In the genomic region with DNA sequence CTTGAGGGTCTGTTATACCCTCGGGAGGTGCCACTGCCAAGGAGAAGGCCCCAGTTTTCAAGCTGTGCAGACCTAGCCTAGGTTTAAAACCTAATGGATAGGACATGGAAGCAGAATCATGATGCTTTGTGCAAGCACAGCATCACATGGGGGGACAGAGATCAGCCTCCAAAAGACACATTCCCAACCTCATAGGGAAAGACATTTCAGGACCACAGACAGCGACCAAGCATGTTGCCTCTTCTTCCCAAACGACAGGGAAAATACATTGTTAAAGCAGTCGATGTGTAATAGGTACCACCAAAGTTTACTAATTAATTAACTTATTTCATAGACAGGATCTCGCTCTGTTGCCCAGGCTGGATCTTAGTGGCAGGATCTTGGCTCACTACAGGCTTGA, we compare ENCODE assay signal across 18 cellular contexts.
DNase-seq lines count a peak whose midpoint lies in the region; ATAC-seq and TF ChIP-seq lines count a peak whose summit lies in the region.
"Had no signal": no experiment of that assay in that cellular context is flagged by ENCODE, and none has a peak within 500 bp of the region (broad histone marks: within the 10 kb centered on the region; RNA-seq: fewer than 3 reads in every experiment).

No MANE protein-coding gene starts in this region.

- no peaks in the 10 kb centered on the region for H3K9me2 ChIP-seq in GM23248 (ENCODE audit: insufficient read depth)

- H3K27ac ChIP-seq in GM23248 (no peak overlapping the region), substantia nigra (ENCODE audit: low read depth, low read length, poor library complexity, severe bottlenecking) (no peak overlapping the region)
- H3K27ac ChIP-seq: gastroesophageal sphincter had no signal

- in situ Hi-C loops in GM23248 (cut with MboI): no loop called here

- H3K4me3 ChIP-seq in GM23248: no peak overlapping the region
- H3K4me3 ChIP-seq: gastroesophageal sphincter had no signal

- H3K36me3 ChIP-seq in GM23248 (ENCODE audit: low read depth): no peaks in the 10 kb centered on the region
- H3K36me3 ChIP-seq: gastroesophageal sphincter had no signal

- H3K27ac Mint-ChIP-seq in chondrocyte (ENCODE audit: unreplicated experiment): no peak overlapping the region
- H3K27ac Mint-ChIP-seq in neural crest cell (ENCODE audit: unreplicated experiment): no peak overlapping the region
- H3K27ac Mint-ChIP-seq: activated CD4-positive, alpha-beta T cell treated with anti-CD3 and anti-CD28 coated beads, Interleukin-2, amount 10 ng/mL, durations not matched to agents 7 days and 5 days had no signal

- no peaks in the 10 kb centered on the region for H3K27me3 ChIP-seq in GM23248 (replicated peaks; ENCODE audit: insufficient read depth)

- H2AFZ ChIP-seq in GM23248: no peak overlapping the region

- DNase-seq in GM23248 (peak; percentile 0), LoVo (ENCODE audit: low spot score) (peak; percentile 24), chondrocyte (ENCODE audit: low spot score) (peak; percentile 22), neural crest cell (ENCODE audit: low read depth, low spot score) (peak; percentile 58), substantia nigra (lab: John Stamatoyannopoulos, UW) (no peak), NCI-H2227 treated with DMSO at 0.1 percent for 48 hours (lab: John Stamatoyannopoulos, UW) (no peak)
- no peak for DNase-seq in stimulated activated CD4-positive, alpha-beta T cell treated with anti-CD3 and anti-CD28 coated beads, Interleukin-4, amount 100 ng/mL, for 4 hours
- DNase-seq: activated CD4-positive, alpha-beta T cell treated with anti-CD3 and anti-CD28 coated beads, Interleukin-2, amount 10 ng/mL, durations not matched to agents 7 days and 5 days; activated T-cell treated with anti-CD3 and anti-CD28 coated beads, Interleukin-2, amount 50 U/mL, for 4 hours; DMS79; HCEC 1CT; NCI-H1930; NCI-H774; Right ventricle myocardium superior; stimulated activated naive CD8-positive, alpha-beta T cell treated with anti-CD3 and anti-CD28 coated beads, Interleukin-15, Interleukin-2, amounts not matched to agents 100 U/mL and 50 U/mL, for 24 hours; T1000 had no signal

- TF ChIP-seq CTCF in chondrocyte (IDR thresholded peaks at IDR 0.05) (no peak), neural crest cell (conservative IDR thresholded peaks at IDR 0.05) (no peak)

- H3K4me1 ChIP-seq in GM23248 (ENCODE audit: insufficient read depth): no peaks in the 10 kb centered on the region
- H3K4me1 ChIP-seq: gastroesophageal sphincter had no signal

- no peak for ATAC-seq in HG02885 (IDR thresholded peaks at IDR 0.05; ENCODE audit: poor library complexity, unreplicated experiment)
- ATAC-seq: activated T-cell treated with anti-CD3 and anti-CD28 coated beads, Interleukin-2, amount 50 U/mL, for 4 hours; gastroesophageal sphincter; stimulated activated naive CD8-positive, alpha-beta T cell treated with anti-CD3 and anti-CD28 coated beads, Interleukin-15, Interleukin-2, amounts not matched to agents 100 U/mL and 50 U/mL, for 24 hours had no signal

- H3K9me3 ChIP-seq in GM23248 (ENCODE audit: low read depth): no peaks in the 10 kb centered on the region
- H3K9me3 ChIP-seq: gastroesophageal sphincter had no signal

- H3K4me3 Mint-ChIP-seq in chondrocyte (ENCODE audit: unreplicated experiment) (no peak overlapping the region), neural crest cell (no peak overlapping the region)
- H3K4me3 Mint-ChIP-seq: activated CD4-positive, alpha-beta T cell treated with anti-CD3 and anti-CD28 coated beads, Interleukin-2, amount 10 ng/mL, durations not matched to agents 7 days and 5 days; activated T-cell treated with anti-CD3 and anti-CD28 coated beads, Interleukin-2, amount 50 U/mL, for 4 hours had no signal

- H3K36me3 Mint-ChIP-seq in chondrocyte (ENCODE audit: low read depth): peaks cover 2% of the 10 kb centered on the region
- no peaks in the 10 kb centered on the region for H3K36me3 Mint-ChIP-seq in neural crest cell (ENCODE audit: low read depth)

- H3K9me3 Mint-ChIP-seq in chondrocyte (ENCODE audit: low read depth): peaks cover 51% of the 10 kb centered on the region
- H3K9me3 Mint-ChIP-seq in neural crest cell: no peaks in the 10 kb centered on the region
- H3K9me3 Mint-ChIP-seq: activated T-cell treated with anti-CD3 and anti-CD28 coated beads, Interleukin-2, amount 50 U/mL, for 4 hours had no signal

- H3K4me1 Mint-ChIP-seq in chondrocyte (ENCODE audit: low read depth) (no peaks in the 10 kb centered on the region), neural crest cell (no peaks in the 10 kb centered on the region)
- H3K4me1 Mint-ChIP-seq: activated CD4-positive, alpha-beta T cell treated with anti-CD3 and anti-CD28 coated beads, Interleukin-2, amount 10 ng/mL, durations not matched to agents 7 days and 5 days had no signal

- H3K4me2 ChIP-seq in GM23248 (ENCODE audit: unreplicated experiment): no peak overlapping the region

- no peak overlapping the region for H3K9ac ChIP-seq in GM23248

- H3F3A ChIP-seq in GM23248 (ENCODE audit: insufficient read depth): no peaks in the 10 kb centered on the region

- H4K20me1 ChIP-seq in GM23248 (ENCODE audit: insufficient read depth): no peaks in the 10 kb centered on the region

- WGBS in GM23248 (ENCODE audit: low coverage in 1 of 2, low lambda C conversion rate in 2 of 2, missing lambda C conversion rate in 2 of 2), 2 experiments: 18 to 19% methylated on average over 5 of the region's 5 CpGs

- H3K27me3 Mint-ChIP-seq in chondrocyte (ENCODE audit: low read depth): no peaks in the 10 kb centered on the region
- peaks cover 42% of the 10 kb centered on the region for H3K27me3 Mint-ChIP-seq in neural crest cell (ENCODE audit: low read depth)
- H3K27me3 Mint-ChIP-seq: activated CD4-positive, alpha-beta T cell treated with anti-CD3 and anti-CD28 coated beads, Interleukin-2, amount 10 ng/mL, durations not matched to agents 7 days and 5 days had no signal

- no peaks in the 10 kb centered on the region for H3K79me2 ChIP-seq in GM23248 (ENCODE audit: insufficient read depth)

Comparison
In these comparisons a context has a peak if more than half of its experiments do, and no peak if none do; other contexts are left out.
1. DNase-seq: peak in GM23248 (single experiment), LoVo (single experiment), chondrocyte (single experiment) and neural crest cell (single experiment); none in substantia nigra (0 of 49), stimulated activated CD4-positive, alpha-beta T cell treated with anti-CD3 and anti-CD28 coated beads, Interleukin-4, amount 100 ng/mL, for 4 hours (0 of 2) and NCI-H2227 treated with DMSO at 0.1 percent for 48 hours (single experiment).